In the genomic region with DNA sequence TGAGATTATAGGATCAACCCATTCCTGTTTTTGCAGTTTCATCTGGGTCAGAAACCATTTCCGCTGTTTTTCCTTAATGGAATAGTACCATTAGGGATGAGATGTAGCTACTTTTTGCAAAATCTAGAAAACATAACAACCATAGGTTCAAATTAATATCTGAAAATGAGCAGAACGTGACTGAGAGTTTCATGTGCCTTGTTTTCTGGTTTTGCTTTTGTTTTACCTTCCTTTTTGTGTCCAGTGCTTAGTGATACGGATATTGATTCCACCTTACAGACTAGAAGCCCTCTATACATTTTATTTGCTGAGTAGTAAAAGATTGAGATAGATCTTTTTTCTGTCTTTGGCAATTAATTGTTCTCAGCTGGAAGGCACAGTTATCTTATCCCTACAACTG, we compare ENCODE assay signal across 17 cellular contexts. TPM values are rescaled to one million over a fixed set of nuclear protein-coding genes. Genes with fewer than 3 reads are reported as not detected.
DNase-seq lines count a peak whose midpoint lies in the region; ATAC-seq and TF ChIP-seq lines count a peak whose summit lies in the region.
"Had no signal": no experiment of that assay in that cellular context is flagged by ENCODE, and none has a peak within 500 bp of the region (broad histone marks: within the 10 kb centered on the region; RNA-seq: fewer than 3 reads in every experiment).

No MANE protein-coding gene starts in this region.

- CTCF ChIA-PET in naive thymus-derived CD4-positive, alpha-beta T cell (lab: Charles Lee), result no interaction called here

- H3K27ac ChIP-seq in SU-DHL-6 (ENCODE audit: low read depth, low read length) (no peak overlapping the region), esophagus muscularis mucosa (replicated peaks in 1 of 4) (no peak overlapping the region)
- H3K27ac ChIP-seq in naive thymus-derived CD4-positive, alpha-beta T cell (ENCODE audit: low read depth, low read length), result peak overlapping the region; percentile 41
- H3K27ac ChIP-seq: 22Rv1, neural progenitor cell, right lobe of liver, VCaP had no signal

- H4K20me1 ChIP-seq in SU-DHL-6 (ENCODE audit: low read depth, low read length), result no peaks in the 10 kb centered on the region

- no peak for TF ChIP-seq CTCF in SU-DHL-6 (IDR thresholded peaks at IDR 0.05; ENCODE audit: insufficient read depth, low read length, poor library complexity, severe bottlenecking)
- no peak for TF ChIP-seq CTCF in esophagus muscularis mucosa (IDR thresholded peaks at IDR 0.05)

- H2AFZ ChIP-seq in SU-DHL-6 (ENCODE audit: low read depth, low read length, severe bottlenecking), result no peak overlapping the region
- H2AFZ ChIP-seq: neural progenitor cell had no signal

- H3K27me3 ChIP-seq in SU-DHL-6 (ENCODE audit: low read length) (no peaks in the 10 kb centered on the region), esophagus muscularis mucosa (no peaks in the 10 kb centered on the region)
- H3K27me3 ChIP-seq in naive thymus-derived CD4-positive, alpha-beta T cell (ENCODE audit: control insufficient read depth in 2 of 2, insufficient read depth in 2 of 2, low read length in 2 of 2), result no peaks in the 10 kb centered on the region
- H3K27me3 ChIP-seq: neural progenitor cell, right lobe of liver had no signal

- ATAC-seq in GM21786 (IDR thresholded peaks at IDR 0.05; ENCODE audit: unreplicated experiment), result peak; percentile 44
- ATAC-seq in naive thymus-derived CD4-positive, alpha-beta T cell, result no peak
- ATAC-seq in GM18861 (IDR thresholded peaks at IDR 0.05; ENCODE audit: unreplicated experiment), result no peak
- ATAC-seq: effector memory CD8-positive, alpha-beta T cell had no signal

- TF ChIP-seq EP300 in esophagus muscularis mucosa (IDR thresholded peaks at IDR 0.05), result no peak

- TF ChIP-seq POLR2A in esophagus muscularis mucosa (IDR thresholded peaks at IDR 0.05; ENCODE audit: low read depth), result no peak

- 74% methylated on average over 3 of the region's 3 CpGs for WGBS in esophagus muscularis mucosa

- no peaks in the 10 kb centered on the region for H3K9me3 Mint-ChIP-seq in naive thymus-derived CD4-positive, alpha-beta T cell
- H3K9me3 Mint-ChIP-seq: activated naive CD4-positive, alpha-beta T cell treated with anti-CD3 and anti-CD28 coated beads for 36 hours; effector memory CD8-positive, alpha-beta T cell; neural progenitor cell; type B pancreatic cell had no signal

- H3K36me3 ChIP-seq in SU-DHL-6 (ENCODE audit: low read length), result peaks cover 3% of the 10 kb centered on the region; the same call in 1 of the 2 replicates
- H3K36me3 ChIP-seq in naive thymus-derived CD4-positive, alpha-beta T cell (ENCODE audit: control insufficient read depth in 2 of 3, insufficient read depth in 3 of 3, low read length in 3 of 3), result no peaks in the 10 kb centered on the region
- H3K36me3 ChIP-seq in esophagus muscularis mucosa, result no peaks in the 10 kb centered on the region
- H3K36me3 ChIP-seq: neural progenitor cell, right lobe of liver had no signal

- H3K9ac ChIP-seq in SU-DHL-6 (ENCODE audit: low read length), result no peak overlapping the region
- H3K9ac ChIP-seq: neural progenitor cell had no signal

- DNase-seq in NOMO-1 treated with DMSO at 0.1 percent for 48 hours (lab: John Stamatoyannopoulos, UW; ENCODE audit: unreplicated experiment) (peak; percentile 5), NOMO-1 treated with dmso at 0.1 percent for 144 hours (lab: John Stamatoyannopoulos, UW; ENCODE audit: unreplicated experiment) (no peak), esophagus muscularis mucosa (ENCODE audit: extremely low spot score) (no peak)
- peak in 2 of 9 donors; percentile 4 to 23 for DNase-seq in naive thymus-derived CD4-positive, alpha-beta T cell
- no peak for DNase-seq in stimulated activated CD4-positive, alpha-beta T cell treated with anti-CD3 and anti-CD28 coated beads, Interleukin-4, amount 100 ng/mL, for 24 hours
- DNase-seq: effector memory CD8-positive, alpha-beta T cell; GF-D8; right lobe of liver; stimulated activated CD4-positive, alpha-beta T cell treated with anti-CD3 and anti-CD28 coated beads, Interleukin-4, amount 100 ng/mL, for 4 hours had no signal

- H3K9me2 ChIP-seq in SU-DHL-6 (replicated peaks; ENCODE audit: insufficient read depth, low read length), result no peaks in the 10 kb centered on the region

- H3K36me3 Mint-ChIP-seq in naive thymus-derived CD4-positive, alpha-beta T cell, result peaks cover 0 to 13% (median 0%) of the 10 kb centered on the region in 5 donors

- H3K4me2 ChIP-seq in SU-DHL-6 (ENCODE audit: low read depth, low read length, poor library complexity, severe bottlenecking), result peak overlapping the region; percentile 39
- H3K4me2 ChIP-seq: neural progenitor cell had no signal

- H3K27ac Mint-ChIP-seq in naive thymus-derived CD4-positive, alpha-beta T cell, result peak overlapping the region in 5 of 9 donors; percentile 83 to 92 (median 87)
- H3K27ac Mint-ChIP-seq: activated naive CD4-positive, alpha-beta T cell treated with anti-CD3 and anti-CD28 coated beads for 36 hours; neural progenitor cell; type B pancreatic cell had no signal

- intact Hi-C loops in naive thymus-derived CD4-positive, alpha-beta T cell (cut with micrococcal nuclease), result loop anchor here in 1 of 2 donors (1.0 to 5.0 kb wide), 2 partner anchors 46 to 114 kb away; partner anchors contain the start of gene SLC25A4
- intact Hi-C loops in esophagus muscularis mucosa (cut with DNase I), result no loop called here

- H3K27me3 Mint-ChIP-seq in naive thymus-derived CD4-positive, alpha-beta T cell, result no peaks in the 10 kb centered on the region
- H3K27me3 Mint-ChIP-seq: effector memory CD8-positive, alpha-beta T cell; type B pancreatic cell had no signal

- H3K4me1 ChIP-seq in naive thymus-derived CD4-positive, alpha-beta T cell (ENCODE audit: control insufficient read depth in 2 of 2, insufficient read depth in 2 of 2, low read length in 2 of 2), result peaks cover 23 to 25% of the 10 kb centered on the region in 2 donors
- peaks cover 11 to 22% (median 16%) of the 10 kb centered on the region in 4 donors for H3K4me1 ChIP-seq in esophagus muscularis mucosa
- H3K4me1 ChIP-seq: right lobe of liver had no signal

- 0 out of 2 replicates have a peak, but pooled peaks cover 4% of the 10 kb centered on the region for H3K79me2 ChIP-seq in SU-DHL-6 (ENCODE audit: insufficient read depth, low read length)

- H3K9me3 ChIP-seq in SU-DHL-6 (ENCODE audit: insufficient read depth, low read length) (no peaks in the 10 kb centered on the region), esophagus muscularis mucosa (no peaks in the 10 kb centered on the region)
- no peaks in the 10 kb centered on the region for H3K9me3 ChIP-seq in naive thymus-derived CD4-positive, alpha-beta T cell (ENCODE audit: control insufficient read depth in 2 of 3, low read length in 3 of 3)
- H3K9me3 ChIP-seq: right lobe of liver had no signal

- peaks cover 13 to 74% (median 48%) of the 10 kb centered on the region in 7 donors for H3K4me1 Mint-ChIP-seq in naive thymus-derived CD4-positive, alpha-beta T cell

- POLR2A ChIA-PET in naive thymus-derived CD4-positive, alpha-beta T cell (lab: Charles Lee), result interaction anchor here (0.6 to 1.2 kb wide), 4 partner anchors 9 to 78 kb away, joined by 3 to 6 read pairs (median 4); partner anchors contain the start of gene SNX25

- H3K4me3 ChIP-seq in SU-DHL-6 (ENCODE audit: insufficient read depth, low read length, poor library complexity, severe bottlenecking) (no peak overlapping the region), esophagus muscularis mucosa (no peak overlapping the region)
- H3K4me3 ChIP-seq in naive thymus-derived CD4-positive, alpha-beta T cell (ENCODE audit: low read length), result peak overlapping the region; percentile 39
- H3K4me3 ChIP-seq: neural progenitor cell, right lobe of liver had no signal

- peak overlapping the region in 8 of 10 donors; percentile 36 to 83 (median 72) for H3K4me3 Mint-ChIP-seq in naive thymus-derived CD4-positive, alpha-beta T cell
- H3K4me3 Mint-ChIP-seq: activated naive CD4-positive, alpha-beta T cell treated with anti-CD3 and anti-CD28 coated beads for 36 hours; effector memory CD8-positive, alpha-beta T cell; neural progenitor cell; type B pancreatic cell had no signal

- H3F3A ChIP-seq in SU-DHL-6 (ENCODE audit: insufficient read depth), result no peaks in the 10 kb centered on the region

RNA-seq across cellular contexts. Expression of gene SNX25, which starts 46.5 kb away (rescaled TPM):
- 10 to 100 TPM in 3 of 5 experiments, 1 to 10 TPM in 2; 8.0 to 18.9 (median 14.3) TPM for total RNA-seq in naive thymus-derived CD4-positive, alpha-beta T cell
- 1 to 10 TPM; 3.9 to 4.3 TPM for polyA plus RNA-seq in naive thymus-derived CD4-positive, alpha-beta T cell
- total RNA-seq in esophagus muscularis mucosa, result 10 to 100 TPM; 19.9 to 23.8 (median 21.5) TPM

RNA-seq across cellular contexts. Expression of gene CFAP97, which starts 52.1 kb away (rescaled TPM):
- total RNA-seq in naive thymus-derived CD4-positive, alpha-beta T cell, result 10 to 100 TPM; 23.6 to 46.5 (median 38.0) TPM
- 100 to 1,000 TPM in 1 of 2 donors, 10 to 100 TPM in 1; 95.4 to 103 TPM for polyA plus RNA-seq in naive thymus-derived CD4-positive, alpha-beta T cell
- 10 to 100 TPM; 30.2 to 36.8 (median 35.1) TPM for total RNA-seq in esophagus muscularis mucosa
